15 cellular contexts compared by ENCODE assay signal in genomic region chr11:120526241-120526640, GRCh38. TPM values are rescaled to one million over a fixed set of nuclear protein-coding genes. Genes with fewer than 3 reads are reported as not detected.
DNase-seq lines count a peak whose midpoint lies in the region; ATAC-seq and TF ChIP-seq lines count a peak whose summit lies in the region.
"Had no signal": no experiment of that assay in that cellular context is flagged by ENCODE, and none has a peak within 500 bp of the region (broad histone marks: within the 10 kb centered on the region; RNA-seq: fewer than 3 reads in every experiment).

No MANE protein-coding gene starts in this region.

- CTCF ChIA-PET in Caco-2 (lab: Charles Lee): interaction anchor here (0.7 to 1.3 kb wide), 3 partner anchors 14 to 159 kb away, joined by 5 to 8 read pairs (median 7); no protein-coding TSS in a partner anchor
- CTCF ChIA-PET in activated CD8-positive, alpha-beta memory T cell treated with anti-CD3 and anti-CD28 coated beads, Interleukin-2, amount 10 ng/mL, durations not matched to agents 7 days and 5 days (lab: Charles Lee): interaction anchor here (1.1 kb wide), 1 partner anchor 14 kb away, joined by 4 read pairs; the partner anchor contains the start of gene GRIK4

- no TSS peak for BruUV-seq in Caco-2 (replicated peaks; lab: Mats Ljungman, UMichigan)

- peaks cover 43% of the 10 kb centered on the region for H3K4me1 ChIP-seq in Caco-2
- peaks cover 8% of the 10 kb centered on the region for H3K4me1 ChIP-seq in lower lobe of right lung
- H3K4me1 ChIP-seq in upper lobe of right lung: no peaks in the 10 kb centered on the region
- H3K4me1 ChIP-seq: HAP-1 had no signal

- H3K27ac ChIP-seq in VCaP: peak overlapping the region; percentile 49
- no peak overlapping the region for H3K27ac ChIP-seq in lower lobe of right lung
- no peak overlapping the region for H3K27ac ChIP-seq in upper lobe of right lung
- H3K27ac ChIP-seq: GM23248, HL-60 had no signal

- peaks cover 47% of the 10 kb centered on the region for H3K4me1 Mint-ChIP-seq in Caco-2 (ENCODE audit: low read depth, unreplicated experiment)
- no peaks in the 10 kb centered on the region for H3K4me1 Mint-ChIP-seq in activated CD8-positive, alpha-beta memory T cell treated with anti-CD3 and anti-CD28 coated beads, Interleukin-2, amount 10 ng/mL, durations not matched to agents 7 days and 5 days

- H3K4me3 ChIP-seq in Caco-2 (ENCODE audit: low read depth, low read length) (no peak overlapping the region), lower lobe of right lung (no peak overlapping the region), upper lobe of right lung (no peak overlapping the region)
- H3K4me3 ChIP-seq: GM23248, HAP-1 had no signal

- POLR2A ChIA-PET in Caco-2 (lab: Charles Lee): interaction anchor here (0.8 kb wide), 1 partner anchor 9 kb away, joined by 3 read pairs; no protein-coding TSS in a partner anchor

- no peak for DNase-seq in Caco-2
- peak; percentile 14 for DNase-seq in lower lobe of right lung
- peak; percentile 18 for DNase-seq in upper lobe of right lung
- no peak for DNase-seq in activated CD8-positive, alpha-beta memory T cell treated with anti-CD3 and anti-CD28 coated beads for 24 hours
- DNase-seq in DMS79 (lab: John Stamatoyannopoulos, UW): no peak
- no peak for DNase-seq in activated CD8-positive, alpha-beta memory T cell treated with anti-CD3 and anti-CD28 coated beads, Interleukin-2, amount 10 ng/mL, durations not matched to agents 7 days and 5 days
- DNase-seq: ACHN; BE2C; C1 segment of cervical spinal cord; CD4-positive, alpha-beta T cell; GM23248 had no signal

- no peak for TF ChIP-seq CTCF in Caco-2 (IDR thresholded peaks at IDR 0.05; ENCODE audit: insufficient read depth in 1 of 2, low read depth in 1 of 2, low read length in 1 of 2, severe bottlenecking in 1 of 2, unreplicated experiment in 1 of 2)
- no peak for TF ChIP-seq CTCF in VCaP (conservative IDR thresholded peaks at IDR 0.05)
- no peak for TF ChIP-seq CTCF in lower lobe of right lung (IDR thresholded peaks at IDR 0.05)
- TF ChIP-seq CTCF in upper lobe of right lung (IDR thresholded peaks at IDR 0.05): no peak

- no peaks in the 10 kb centered on the region for H3K27me3 Mint-ChIP-seq in Caco-2 (ENCODE audit: insufficient read depth, unreplicated experiment)
- H3K27me3 Mint-ChIP-seq in activated CD8-positive, alpha-beta memory T cell treated with anti-CD3 and anti-CD28 coated beads, Interleukin-2, amount 10 ng/mL, durations not matched to agents 7 days and 5 days: peaks cover 21% of the 10 kb centered on the region

- H3K9me3 ChIP-seq in Caco-2 (no peaks in the 10 kb centered on the region), lower lobe of right lung (no peaks in the 10 kb centered on the region), upper lobe of right lung (no peaks in the 10 kb centered on the region)
- H3K9me3 ChIP-seq: BE2C, HAP-1 had no signal

- H3K9me3 Mint-ChIP-seq in Caco-2 (ENCODE audit: unreplicated experiment): no peaks in the 10 kb centered on the region
- H3K9me3 Mint-ChIP-seq in activated CD8-positive, alpha-beta memory T cell treated with anti-CD3 and anti-CD28 coated beads, Interleukin-2, amount 10 ng/mL, durations not matched to agents 7 days and 5 days (ENCODE audit: low read depth): no peaks in the 10 kb centered on the region
- H3K9me3 Mint-ChIP-seq: CD4-positive, alpha-beta T cell had no signal

- H3K4me3 Mint-ChIP-seq in Caco-2 (ENCODE audit: unreplicated experiment): no peak overlapping the region
- no peak overlapping the region for H3K4me3 Mint-ChIP-seq in activated CD8-positive, alpha-beta memory T cell treated with anti-CD3 and anti-CD28 coated beads, Interleukin-2, amount 10 ng/mL, durations not matched to agents 7 days and 5 days
- H3K4me3 Mint-ChIP-seq: CD4-positive, alpha-beta T cell had no signal

- intact Hi-C loops in Caco-2 (cut with micrococcal nuclease; ENCODE audit: unreplicated experiment) (loop anchor here (1.0 to 5.0 kb wide), 3 partner anchors 9 to 146 kb away; no protein-coding TSS in a partner anchor), lower lobe of right lung (cut with DNase I) (no loop called here), upper lobe of right lung (cut with DNase I) (no loop called here)

- H3K27me3 ChIP-seq in Caco-2 (replicated peaks; ENCODE audit: control insufficient read depth, insufficient read depth, low read length): no peaks in the 10 kb centered on the region
- peaks cover 14% of the 10 kb centered on the region for H3K27me3 ChIP-seq in lower lobe of right lung (ENCODE audit: low read depth)
- H3K27me3 ChIP-seq in upper lobe of right lung: peaks cover 9% of the 10 kb centered on the region
- H3K27me3 ChIP-seq: BE2C had no signal

- H3K36me3 ChIP-seq in Caco-2 (ENCODE audit: control insufficient read depth, insufficient read depth, low read length): no peaks in the 10 kb centered on the region
- H3K36me3 ChIP-seq in lower lobe of right lung: no peaks in the 10 kb centered on the region
- H3K36me3 ChIP-seq in upper lobe of right lung: no peaks in the 10 kb centered on the region
- H3K36me3 ChIP-seq: BE2C, HAP-1 had no signal

- H3K27ac Mint-ChIP-seq in Caco-2 (ENCODE audit: unreplicated experiment): peak overlapping the region; percentile 80
- H3K27ac Mint-ChIP-seq in activated CD8-positive, alpha-beta memory T cell treated with anti-CD3 and anti-CD28 coated beads, Interleukin-2, amount 10 ng/mL, durations not matched to agents 7 days and 5 days: no peak overlapping the region
- H3K27ac Mint-ChIP-seq: CD4-positive, alpha-beta T cell had no signal

- ATAC-seq in lower lobe of right lung (no peak), upper lobe of right lung (no peak)
- ATAC-seq in activated CD8-positive, alpha-beta memory T cell treated with anti-CD3 and anti-CD28 coated beads, Interleukin-2, amount 10 ng/mL, durations not matched to agents 7 days and 5 days: no peak

- H3K36me3 Mint-ChIP-seq in Caco-2 (ENCODE audit: insufficient read depth, unreplicated experiment): no peaks in the 10 kb centered on the region
- H3K36me3 Mint-ChIP-seq in activated CD8-positive, alpha-beta memory T cell treated with anti-CD3 and anti-CD28 coated beads, Interleukin-2, amount 10 ng/mL, durations not matched to agents 7 days and 5 days: no peaks in the 10 kb centered on the region

RNA-seq across cellular contexts. Expression of gene GRIK4, which starts 14.7 kb away (rescaled TPM):
- 2.0 and 3.6 TPM in 2 replicates for total RNA-seq in Caco-2 (2022)
- total RNA-seq in lower lobe of right lung: 2.2 TPM
- 4.3 TPM for total RNA-seq in upper lobe of right lung
- under 1 TPM in 1 of 2 experiments, not detected in 1; 0.21 TPM for total RNA-seq in activated CD8-positive, alpha-beta memory T cell treated with anti-CD3 and anti-CD28 coated beads, Interleukin-2, amount 10 ng/mL, durations not matched to agents 7 days and 5 days
- total RNA-seq: CD4-positive, alpha-beta T cell; GM23248; HT1080 had no signal

Comparison
In these comparisons a context has a peak if more than half of its experiments do, and no peak if none do; other contexts are left out.
1. DNase-seq: peak in lower lobe of right lung (single experiment) and upper lobe of right lung (single experiment); none in Caco-2 (0 of 2), activated CD8-positive, alpha-beta memory T cell treated with anti-CD3 and anti-CD28 coated beads for 24 hours (single experiment), DMS79 (single experiment) and activated CD8-positive, alpha-beta memory T cell treated with anti-CD3 and anti-CD28 coated beads, Interleukin-2, amount 10 ng/mL, durations not matched to agents 7 days and 5 days (single experiment).